Comparison of ENCODE assay signal across 20 cellular contexts in genomic region chr12:124174406-124174805, GRCh38.
A peak's percentile ranks its signal among the peaks of the same experiment; 100 is the strongest.
DNase-seq lines count a peak whose midpoint lies in the region; ATAC-seq, FAIRE-seq and TF ChIP-seq lines count a peak whose summit lies in the region.
"Had no signal": no experiment of that assay in that cellular context is flagged by ENCODE, and none has a peak within 500 bp of the region (broad histone marks: within the 10 kb centered on the region; RNA-seq: fewer than 3 reads in every experiment).

No MANE protein-coding gene starts in this region.

- peak; percentile 97 for DNase-seq in EL
- DNase-seq in RPMI7951 (ENCODE audit: low read depth): peak; percentile 96
- DNase-seq in H1 (ENCODE audit: low read depth in 1 of 2, low spot score in 2 of 2): no peak
- DNase-seq in renal cortical epithelial cell (ENCODE audit: low read depth): peak; percentile 88
- DNase-seq in activated T-cell treated with anti-CD3 and anti-CD28 coated beads, Interleukin-2, amount 50 U/mL, for 72 hours: no peak
- no peak for DNase-seq in H4 (ENCODE audit: low spot score)
- DNase-seq: activated CD4-positive, alpha-beta T cell treated with anti-CD3 and anti-CD28 coated beads for 48 hours; activated naive CD8-positive, alpha-beta T cell treated with anti-CD3 and anti-CD28 coated beads, Interleukin-2, amount 50 U/mL, for 24 hours; activated T-cell treated with anti-CD3 and anti-CD28 coated beads, Interleukin-2, amount 50 U/mL, for 1 hour; gastrocnemius medialis; KBM-7; NCI-H187; NCI-H526 treated with DMSO at 0.1 percent for 48 hours; ovary; T-helper 2 cell; transverse colon had no signal

- no peaks in the 10 kb centered on the region for H4K20me1 ChIP-seq in H1 (replicated peaks in 1 of 2; ENCODE audit: control insufficient read depth in 1 of 2, insufficient read depth in 2 of 2, low read length in 2 of 2)

- peak overlapping the region; percentile 5 for H3K4ac ChIP-seq in H1 (replicated peaks; ENCODE audit: insufficient read length, low read depth, low read length)

- no peaks in the 10 kb centered on the region for H3K9me3 Mint-ChIP-seq in activated T-cell treated with anti-CD3 and anti-CD28 coated beads, Interleukin-2, amount 50 U/mL, for 72 hours
- H3K9me3 Mint-ChIP-seq: activated naive CD8-positive, alpha-beta T cell treated with anti-CD3 and anti-CD28 coated beads, Interleukin-2, amount 50 U/mL, for 24 hours had no signal

- H3K56ac ChIP-seq in H1 (replicated peaks; ENCODE audit: insufficient read length, low read depth, low read length): no peak overlapping the region

- H3K4me3 Mint-ChIP-seq in activated T-cell treated with anti-CD3 and anti-CD28 coated beads, Interleukin-2, amount 50 U/mL, for 72 hours: no peak overlapping the region
- H3K4me3 Mint-ChIP-seq: activated naive CD8-positive, alpha-beta T cell treated with anti-CD3 and anti-CD28 coated beads, Interleukin-2, amount 50 U/mL, for 24 hours; CD14-positive monocyte; mesothelial cell of epicardium had no signal

- no peak overlapping the region for H4K8ac ChIP-seq in H1 (ENCODE audit: extremely low read depth, insufficient read depth, low read length)

- no peak overlapping the region for H2AFZ ChIP-seq in H1 (ENCODE audit: low read length)

- no peaks in the 10 kb centered on the region for H3K79me1 ChIP-seq in H1 (ENCODE audit: low read depth, low read length)

- no peak for ATAC-seq in activated T-cell treated with anti-CD3 and anti-CD28 coated beads, Interleukin-2, amount 50 U/mL, for 72 hours (replicated peaks in 1 of 2)
- ATAC-seq in HG02642 (IDR thresholded peaks at IDR 0.05; ENCODE audit: poor library complexity, unreplicated experiment) (no peak), gastroesophageal sphincter (no peak)
- ATAC-seq: activated naive CD8-positive, alpha-beta T cell treated with anti-CD3 and anti-CD28 coated beads, Interleukin-2, amount 50 U/mL, for 24 hours; gastrocnemius medialis had no signal

- no peak overlapping the region for H2AK5ac ChIP-seq in H1 (ENCODE audit: low read depth, low read length)

- H3K4me1 Mint-ChIP-seq in activated T-cell treated with anti-CD3 and anti-CD28 coated beads, Interleukin-2, amount 50 U/mL, for 72 hours (ENCODE audit: low read depth): no peaks in the 10 kb centered on the region
- H3K4me1 Mint-ChIP-seq: activated naive CD8-positive, alpha-beta T cell treated with anti-CD3 and anti-CD28 coated beads, Interleukin-2, amount 50 U/mL, for 24 hours had no signal

- no peak overlapping the region for H4K5ac ChIP-seq in H1 (ENCODE audit: insufficient read length, low read depth, low read length)

- no peak overlapping the region for H2BK15ac ChIP-seq in H1 (ENCODE audit: low read length)

- POLR2A ChIA-PET in H1 (lab: Charles Lee; ENCODE audit: partially characterized antibody): no interaction called here

- H3K27me3 ChIP-seq in H1 (replicated peaks in 1 of 4; ENCODE audit: control insufficient read depth in 3 of 4, extremely low read depth in 1 of 4, insufficient read depth in 3 of 4, low read length in 3 of 4): no peaks in the 10 kb centered on the region
- H3K27me3 ChIP-seq in gastroesophageal sphincter: no peaks in the 10 kb centered on the region
- H3K27me3 ChIP-seq: gastrocnemius medialis, ovary, transverse colon had no signal

- no peak overlapping the region for H3K9ac ChIP-seq in H1 (replicated peaks in 1 of 4; ENCODE audit: extremely low read depth in 1 of 4, low read depth in 3 of 4, low read length in 3 of 4)

- CTCF ChIA-PET in H1 (lab: Charles Lee; ENCODE audit: partially characterized antibody): interaction anchor here (1.1 to 1.7 kb wide), 4 partner anchors 10 to 138 kb away, joined by 3 to 4 read pairs (median 4); no protein-coding TSS in a partner anchor

- H3K36me3 ChIP-seq in H1 (ENCODE audit: control insufficient read depth in 2 of 4, insufficient read depth in 4 of 4, low read length in 3 of 4) (no peaks in the 10 kb centered on the region), gastroesophageal sphincter (no peaks in the 10 kb centered on the region)
- H3K36me3 ChIP-seq: gastrocnemius medialis, ovary, transverse colon had no signal

- TF ChIP-seq EP300 in H1 (IDR thresholded peaks at IDR 0.05; ENCODE audit: borderline replicate concordance in 1 of 2, low read depth in 2 of 2, low read length in 2 of 2): no peak
- TF ChIP-seq EP300 in gastroesophageal sphincter (IDR thresholded peaks at IDR 0.05): no peak

- TF ChIP-seq RAD21 in H1 (IDR thresholded peaks at IDR 0.05 in 1 of 2, conservative IDR thresholded peaks at IDR 0.05 in 1 of 2; ENCODE audit: low read depth in 2 of 2, low read length in 2 of 2): no peak

- H3K23ac ChIP-seq in H1 (ENCODE audit: insufficient read length): no peak overlapping the region

- H3K27ac Mint-ChIP-seq in activated T-cell treated with anti-CD3 and anti-CD28 coated beads, Interleukin-2, amount 50 U/mL, for 72 hours: no peak overlapping the region
- H3K27ac Mint-ChIP-seq: activated naive CD8-positive, alpha-beta T cell treated with anti-CD3 and anti-CD28 coated beads, Interleukin-2, amount 50 U/mL, for 24 hours had no signal

- H3K23me2 ChIP-seq in H1 (ENCODE audit: low read depth, low read length): no peaks in the 10 kb centered on the region

- H3K36me3 Mint-ChIP-seq in activated T-cell treated with anti-CD3 and anti-CD28 coated beads, Interleukin-2, amount 50 U/mL, for 72 hours (ENCODE audit: insufficient read depth in 2 of 2): no peaks in the 10 kb centered on the region

- H2BK12ac ChIP-seq in H1 (ENCODE audit: low read depth, low read length): peak overlapping the region; percentile 23; the same call in 1 of the 2 replicates

- H3K4me3 ChIP-seq in H1 (ENCODE audit: extremely low read depth in 1 of 4, insufficient read depth in 2 of 4, low read depth in 3 of 4, low read length in 4 of 4) (no peak overlapping the region), gastroesophageal sphincter (no peak overlapping the region)
- H3K4me3 ChIP-seq: gastrocnemius medialis, ovary, transverse colon had no signal

- H4K91ac ChIP-seq in H1 (replicated peaks; ENCODE audit: insufficient read length, low read length): no peak overlapping the region

- H3K4me1 ChIP-seq in H1 (replicated peaks in 1 of 4; ENCODE audit: control insufficient read depth in 3 of 4, insufficient read depth in 4 of 4, low read length in 3 of 4) (peaks cover 0 to 5% (median 3%) of the 10 kb centered on the region in 4 experiments; a peak in 5 of 7 replicates), gastroesophageal sphincter (no peaks in the 10 kb centered on the region)
- H3K4me1 ChIP-seq: transverse colon had no signal

- no peak overlapping the region for H3K18ac ChIP-seq in H1 (ENCODE audit: extremely low read depth, low read length)

- no peak overlapping the region for H2BK120ac ChIP-seq in H1 (replicated peaks; ENCODE audit: low read depth, low read length)

- no peak for TF ChIP-seq CTCF in H1 (IDR thresholded peaks at IDR 0.05; ENCODE audit: control extremely low read depth in 1 of 3, insufficient read depth in 1 of 3, low read depth in 1 of 3, low read length in 3 of 3)
- TF ChIP-seq CTCF in gastroesophageal sphincter (IDR thresholded peaks at IDR 0.05): no peak

- H3K9me3 ChIP-seq in H1 (ENCODE audit: insufficient read depth in 2 of 2, low read depth in 1 of 2, low read length in 1 of 2) (no peaks in the 10 kb centered on the region), gastroesophageal sphincter (no peaks in the 10 kb centered on the region)
- H3K9me3 ChIP-seq: gastrocnemius medialis, ovary, transverse colon had no signal

- 0 out of 2 replicates have a peak overlapping the region, but pooled peaks have one; percentile 9 for H2BK5ac ChIP-seq in H1 (ENCODE audit: low read depth, low read length)

- H3K79me2 ChIP-seq in H1 (ENCODE audit: control insufficient read depth in 1 of 2, insufficient read depth in 2 of 2, low read length in 2 of 2): no peaks in the 10 kb centered on the region

- no peak for FAIRE-seq in H1 (lab: Jason Lieb, UNC)

- H2BK20ac ChIP-seq in H1 (ENCODE audit: low read length): no peak overlapping the region; the same call in 1 of the 2 replicates

- TF ChIP-seq POLR2A in H1 (IDR thresholded peaks at IDR 0.05; ENCODE audit: control extremely low read depth in 1 of 2, low read depth in 2 of 2, low read length in 2 of 2) (no peak), gastroesophageal sphincter (IDR thresholded peaks at IDR 0.05) (no peak)

- no peak overlapping the region for H3K4me2 ChIP-seq in H1 (ENCODE audit: insufficient read depth in 1 of 2, low read depth in 2 of 2, low read length in 2 of 2)

- WGBS in H1 (ENCODE audit: extremely low coverage in 1 of 2, insufficient coverage in 1 of 2, insufficient read length in 1 of 2, insufficient replicate concordance in 2 of 2, low coverage in 1 of 2, low lambda C conversion rate in 2 of 2, missing lambda C conversion rate in 1 of 2), 2 experiments: 88% methylated on average over 12 of the region's 12 CpGs; no CpG with 5 or more reads in 1 of the 2 experiments
- WGBS in gastroesophageal sphincter (ENCODE audit: low coverage in 1 of 2), 2 donors: 69 to 83% methylated on average over 4 to 5 of the region's 12 CpGs

- H3K27me3 Mint-ChIP-seq in activated T-cell treated with anti-CD3 and anti-CD28 coated beads, Interleukin-2, amount 50 U/mL, for 72 hours (ENCODE audit: low read depth): peaks cover 12% of the 10 kb centered on the region

- no peak overlapping the region for H3K14ac ChIP-seq in H1 (ENCODE audit: insufficient read length)

- H3K27ac ChIP-seq in H1 (ENCODE audit: low read depth, low read length) (no peak overlapping the region), gastroesophageal sphincter (no peak overlapping the region)
- H3K27ac ChIP-seq: gastrocnemius medialis, ovary, transverse colon had no signal

TF ChIP-seq in H1, 55 proteins besides CTCF, POLR2A, EP300 and RAD21:
- TF ChIP-seq SUZ12 (IDR thresholded peaks at IDR 0.05; ENCODE audit: low read length) (no peak), TAF7 (optimal IDR thresholded peaks at IDR 0.05; ENCODE audit: borderline replicate concordance, low read depth, low read length) (no peak), KDM1A (IDR thresholded peaks at IDR 0.05; ENCODE audit: borderline replicate concordance, low read length) (no peak), SIX5 (IDR thresholded peaks at IDR 0.05; ENCODE audit: low read depth, low read length) (no peak), CEBPB (IDR thresholded peaks at IDR 0.05; ENCODE audit: low read depth, low read length) (no peak), RBBP5 (IDR thresholded peaks at IDR 0.05; ENCODE audit: borderline replicate concordance, low read depth, low read length) (no peak), JUN (IDR thresholded peaks at IDR 0.05; ENCODE audit: low read depth, low read length) (no peak), KDM5A (IDR thresholded peaks at IDR 0.05; ENCODE audit: low read length) (no peak)

Comparison
In these comparisons a context has a peak if more than half of its experiments do, and no peak if none do; other contexts are left out.
1. DNase-seq: peak in EL (single experiment), RPMI7951 (single experiment) and renal cortical epithelial cell (single experiment); none in H1 (0 of 2), activated T-cell treated with anti-CD3 and anti-CD28 coated beads, Interleukin-2, amount 50 U/mL, for 72 hours (0 of 2) and H4 (single experiment).